Comparison of ENCODE assay signal across 9 cellular contexts in the genomic region with DNA sequence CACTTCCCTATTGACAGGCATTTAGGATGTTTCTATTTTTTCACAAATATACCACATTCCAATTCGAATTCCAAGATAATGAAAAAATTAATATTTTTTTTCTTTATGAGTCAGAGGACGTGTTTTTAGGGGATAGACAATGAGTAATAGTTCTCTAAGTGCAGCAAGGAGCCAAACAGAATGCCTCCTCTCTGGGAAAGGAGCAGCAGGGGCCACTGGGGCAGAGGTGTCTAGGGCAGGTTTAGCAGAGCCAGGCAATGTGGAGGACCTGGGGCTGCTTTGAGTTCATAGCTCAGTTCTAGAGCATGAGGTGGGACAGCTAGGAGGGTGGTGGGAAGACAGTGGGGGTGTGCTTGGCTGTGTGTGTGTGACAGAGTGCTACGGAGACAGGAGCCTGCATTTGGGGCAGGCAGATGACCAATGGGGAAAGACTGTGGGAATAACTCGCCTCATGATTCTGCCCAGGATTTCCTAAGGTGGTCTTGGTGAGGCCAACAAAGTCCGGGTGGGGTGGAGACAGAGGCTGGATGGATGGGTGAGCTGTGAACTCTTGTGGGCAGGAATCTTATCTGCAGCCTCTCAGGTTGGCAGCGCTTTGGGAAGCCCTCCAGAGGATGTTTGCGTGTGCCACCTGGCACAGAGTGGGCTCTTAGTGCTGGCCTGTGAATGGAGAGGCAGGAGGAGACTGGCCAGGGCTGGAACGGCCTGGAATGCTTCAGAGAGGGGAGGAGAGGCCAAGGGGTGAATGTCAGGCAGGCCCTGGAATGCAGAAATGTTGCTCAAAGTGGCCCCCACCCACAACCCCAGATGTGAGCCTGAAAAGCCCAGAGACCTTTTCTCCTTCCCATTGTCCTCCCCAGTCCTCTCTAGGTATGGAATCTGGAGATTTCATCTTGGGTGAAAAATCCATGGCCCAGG. TPM values are rescaled to one million over a fixed set of nuclear protein-coding genes. Genes with fewer than 3 reads are reported as not detected.
A peak's percentile ranks its signal among the peaks of the same experiment; 100 is the strongest.
DNase-seq lines count a peak whose midpoint lies in the region; ATAC-seq and TF ChIP-seq lines count a peak whose summit lies in the region.
"Had no signal": no experiment of that assay in that cellular context is flagged by ENCODE, and none has a peak within 500 bp of the region (broad histone marks: within the 10 kb centered on the region; RNA-seq: fewer than 3 reads in every experiment).

No MANE protein-coding gene starts in this region.

- H3K4me3 Mint-ChIP-seq in activated T-helper 17 cell treated with anti-CD3 and anti-CD28 coated beads, Interleukin-2, amount 50 U/mL, for 72 hours = no peak overlapping the region
- H3K4me3 Mint-ChIP-seq in endothelial cell (ENCODE audit: unreplicated experiment) = no peak overlapping the region
- H3K4me3 Mint-ChIP-seq in activated CD4-positive, alpha-beta memory T cell treated with anti-CD3 and anti-CD28 coated beads for 36 hours = no peak overlapping the region

- DNase-seq in HK-2 (ENCODE audit: unreplicated experiment) (peak; percentile 55), body of pancreas (peak in 3 of 4 donors; percentile 64 to 75 (median 66)), iPS-NIHi11 (ENCODE audit: low spot score) (peak; percentile 38), upper lobe of right lung (peak; percentile 84), endothelial cell (ENCODE audit: low spot score) (no peak)
- no peak for DNase-seq in activated CD4-positive, alpha-beta memory T cell treated with anti-CD3 and anti-CD28 coated beads for 36 hours
- DNase-seq: Kasumi-1, naive B cell had no signal

- no peaks in the 10 kb centered on the region for H3K4me1 Mint-ChIP-seq in activated T-helper 17 cell treated with anti-CD3 and anti-CD28 coated beads, Interleukin-2, amount 50 U/mL, for 72 hours
- H3K4me1 Mint-ChIP-seq in endothelial cell (ENCODE audit: unreplicated experiment) = peaks cover 22% of the 10 kb centered on the region
- H3K4me1 Mint-ChIP-seq in activated CD4-positive, alpha-beta memory T cell treated with anti-CD3 and anti-CD28 coated beads for 36 hours (ENCODE audit: low read depth) = no peaks in the 10 kb centered on the region
- H3K4me1 Mint-ChIP-seq: naive B cell had no signal

- no peaks in the 10 kb centered on the region for H3K9me3 Mint-ChIP-seq in activated T-helper 17 cell treated with anti-CD3 and anti-CD28 coated beads, Interleukin-2, amount 50 U/mL, for 72 hours
- H3K9me3 Mint-ChIP-seq in endothelial cell (ENCODE audit: unreplicated experiment) = no peaks in the 10 kb centered on the region
- no peaks in the 10 kb centered on the region for H3K9me3 Mint-ChIP-seq in activated CD4-positive, alpha-beta memory T cell treated with anti-CD3 and anti-CD28 coated beads for 36 hours
- H3K9me3 Mint-ChIP-seq: naive B cell had no signal

- H3K4me1 ChIP-seq in body of pancreas = peaks cover 57% of the 10 kb centered on the region
- peaks cover 8% of the 10 kb centered on the region for H3K4me1 ChIP-seq in upper lobe of right lung

- H3K36me3 Mint-ChIP-seq in activated T-helper 17 cell treated with anti-CD3 and anti-CD28 coated beads, Interleukin-2, amount 50 U/mL, for 72 hours (ENCODE audit: low read depth) = no peaks in the 10 kb centered on the region
- no peaks in the 10 kb centered on the region for H3K36me3 Mint-ChIP-seq in endothelial cell (ENCODE audit: low read depth, unreplicated experiment)
- H3K36me3 Mint-ChIP-seq in activated CD4-positive, alpha-beta memory T cell treated with anti-CD3 and anti-CD28 coated beads for 36 hours = no peaks in the 10 kb centered on the region
- H3K36me3 Mint-ChIP-seq: naive B cell had no signal

- CTCF ChIA-PET in activated CD4-positive, alpha-beta memory T cell treated with anti-CD3 and anti-CD28 coated beads for 36 hours (lab: Charles Lee) = no interaction called here

- H3K27ac ChIP-seq in body of pancreas (peak overlapping the region; percentile 67 to 80 (median 71)), upper lobe of right lung (peak overlapping the region; percentile 80)

- 29 to 32% methylated on average over 5 to 8 of the region's 8 CpGs for WGBS in body of pancreas, 2 donors

- no peak for TF ChIP-seq POLR2A in body of pancreas (IDR thresholded peaks at IDR 0.05)

- no peak for TF ChIP-seq CTCF in body of pancreas (IDR thresholded peaks at IDR 0.05)
- no peak for TF ChIP-seq CTCF in upper lobe of right lung (IDR thresholded peaks at IDR 0.05)
- TF ChIP-seq CTCF in endothelial cell (IDR thresholded peaks at IDR 0.05; ENCODE audit: unreplicated experiment) = no peak

- ATAC-seq in body of pancreas = peak; percentile 67
- ATAC-seq in upper lobe of right lung = peak; percentile 69
- no peak for ATAC-seq in activated T-helper 17 cell treated with anti-CD3 and anti-CD28 coated beads, Interleukin-2, amount 50 U/mL, for 72 hours (replicated peaks)

- intact Hi-C loops in body of pancreas (cut with DNase I) (no loop called here), upper lobe of right lung (cut with DNase I) (no loop called here)
- intact Hi-C loops in activated CD4-positive, alpha-beta memory T cell treated with anti-CD3 and anti-CD28 coated beads for 36 hours (cut with micrococcal nuclease) = no loop called here

- H3K27me3 Mint-ChIP-seq in activated T-helper 17 cell treated with anti-CD3 and anti-CD28 coated beads, Interleukin-2, amount 50 U/mL, for 72 hours = peaks cover 56% of the 10 kb centered on the region
- peaks cover 18% of the 10 kb centered on the region for H3K27me3 Mint-ChIP-seq in endothelial cell (ENCODE audit: unreplicated experiment)
- peaks cover 51% of the 10 kb centered on the region for H3K27me3 Mint-ChIP-seq in activated CD4-positive, alpha-beta memory T cell treated with anti-CD3 and anti-CD28 coated beads for 36 hours

- H3K9me3 ChIP-seq in body of pancreas (no peaks in the 10 kb centered on the region), upper lobe of right lung (no peaks in the 10 kb centered on the region)

- H3K4me3 ChIP-seq in body of pancreas (no peak overlapping the region), upper lobe of right lung (no peak overlapping the region)

- no peaks in the 10 kb centered on the region for H3K27me3 ChIP-seq in body of pancreas
- peaks cover 10% of the 10 kb centered on the region for H3K27me3 ChIP-seq in upper lobe of right lung

- H3K27ac Mint-ChIP-seq in activated T-helper 17 cell treated with anti-CD3 and anti-CD28 coated beads, Interleukin-2, amount 50 U/mL, for 72 hours = no peak overlapping the region
- no peak overlapping the region for H3K27ac Mint-ChIP-seq in endothelial cell (ENCODE audit: unreplicated experiment)
- H3K27ac Mint-ChIP-seq in activated CD4-positive, alpha-beta memory T cell treated with anti-CD3 and anti-CD28 coated beads for 36 hours = no peak overlapping the region

- H3K36me3 ChIP-seq in body of pancreas (replicated peaks in 1 of 2; ENCODE audit: insufficient read depth in 1 of 2, low read depth in 2 of 2) (no peaks in the 10 kb centered on the region), upper lobe of right lung (no peaks in the 10 kb centered on the region)

- POLR2A ChIA-PET in activated CD4-positive, alpha-beta memory T cell treated with anti-CD3 and anti-CD28 coated beads for 36 hours (lab: Charles Lee) = no interaction called here

RNA-seq across cellular contexts. Expression of gene KRT7, which starts 2.4 kb away (rescaled TPM):
- 100 to 1,000 TPM in 1 of 2 donors, 10 to 100 TPM in 1; 69.2 to 196 TPM for total RNA-seq in body of pancreas
- 664 TPM for total RNA-seq in upper lobe of right lung
- 10 to 100 TPM in 1 of 2 donors, 1 to 10 TPM in 1; 7.6 to 12.5 TPM for total RNA-seq in activated T-helper 17 cell treated with anti-CD3 and anti-CD28 coated beads, Interleukin-2, amount 50 U/mL, for 72 hours
- total RNA-seq in endothelial cell (ENCODE audit: unreplicated experiment) = not detected
- total RNA-seq in activated CD4-positive, alpha-beta memory T cell treated with anti-CD3 and anti-CD28 coated beads for 36 hours = 1 to 10 TPM; 3.5 to 3.7 TPM

RNA-seq across cellular contexts. Expression of gene KRT80, which starts 38.8 kb away (rescaled TPM):
- total RNA-seq in body of pancreas (10 to 100 TPM; 10.2 to 11.9 TPM), upper lobe of right lung (8.6 TPM), endothelial cell (ENCODE audit: unreplicated experiment) (1.5 TPM)
- not detected for total RNA-seq in activated T-helper 17 cell treated with anti-CD3 and anti-CD28 coated beads, Interleukin-2, amount 50 U/mL, for 72 hours
- total RNA-seq in activated CD4-positive, alpha-beta memory T cell treated with anti-CD3 and anti-CD28 coated beads for 36 hours = not detected

RNA-seq across cellular contexts. Expression of gene KRT86, which starts 43.8 kb away (rescaled TPM):
- total RNA-seq in body of pancreas = 1 to 10 TPM; 1.8 to 8.6 TPM
- 1.1 TPM for total RNA-seq in upper lobe of right lung
- total RNA-seq in activated T-helper 17 cell treated with anti-CD3 and anti-CD28 coated beads, Interleukin-2, amount 50 U/mL, for 72 hours = 1 to 10 TPM in 1 of 2 donors, under 1 TPM in 1; 0.56 to 2.1 TPM
- not detected for total RNA-seq in endothelial cell (ENCODE audit: unreplicated experiment)
- under 1 TPM; 0.10 to 0.12 TPM for total RNA-seq in activated CD4-positive, alpha-beta memory T cell treated with anti-CD3 and anti-CD28 coated beads for 36 hours

Comparison
In these comparisons a context has a peak if more than half of its experiments do, and no peak if none do; other contexts are left out.
1. DNase-seq: peak in HK-2 (single experiment), body of pancreas (3 of 4), iPS-NIHi11 (single experiment) and upper lobe of right lung (single experiment); none in endothelial cell (single experiment) and activated CD4-positive, alpha-beta memory T cell treated with anti-CD3 and anti-CD28 coated beads for 36 hours (single experiment).
2. RNA of gene KRT7, which starts 2.4 kb away (total RNA-seq): 664 TPM in upper lobe of right lung (single experiment) and 69.2 to 196 TPM in body of pancreas; 7.6 to 12.5 TPM in activated T-helper 17 cell treated with anti-CD3 and anti-CD28 coated beads, Interleukin-2, amount 50 U/mL, for 72 hours, 3.5 to 3.7 TPM in activated CD4-positive, alpha-beta memory T cell treated with anti-CD3 and anti-CD28 coated beads for 36 hours and not detected in endothelial cell (single experiment); every median in the first group is over 4 times any median in the second.